Comparison of ENCODE assay signal across 1 cellular context in the genomic region with DNA sequence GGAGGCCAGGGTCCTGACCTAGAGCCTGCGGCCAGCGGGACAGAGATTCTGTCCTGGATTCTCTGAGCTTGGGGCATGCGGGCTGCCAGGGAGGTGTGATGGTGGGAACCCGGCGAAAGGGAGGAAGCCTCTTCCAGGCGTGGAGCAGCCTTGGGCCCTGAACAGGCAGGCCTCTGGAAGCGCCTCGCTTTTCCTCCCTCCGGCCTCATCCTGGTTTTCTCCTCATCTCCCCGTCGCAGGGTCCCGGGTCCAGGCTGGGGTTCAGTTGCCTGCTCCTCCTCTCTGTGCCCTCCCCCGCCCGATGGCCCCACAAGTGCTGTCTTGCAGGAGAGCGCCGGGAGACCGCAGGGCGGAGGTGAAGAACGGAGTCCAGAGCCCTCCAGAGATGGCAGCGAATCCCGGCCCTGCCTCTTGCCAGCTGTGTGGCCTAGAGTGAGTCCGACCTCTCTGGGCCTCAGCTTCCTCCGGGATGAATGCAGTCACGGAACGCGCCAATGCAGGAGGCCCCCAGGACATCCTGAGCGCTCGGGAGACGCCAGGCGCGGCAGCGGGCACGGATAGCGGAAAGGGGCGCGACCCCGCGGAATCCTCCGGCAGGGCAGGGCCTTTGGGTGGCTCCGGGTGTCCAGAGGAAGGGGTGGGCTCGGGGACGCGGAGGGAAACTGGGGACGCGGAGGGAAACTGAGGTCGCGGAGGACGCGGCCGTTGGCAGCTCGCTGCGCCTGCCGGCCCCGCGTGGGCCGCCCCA.
TF ChIP-seq lines count a peak whose summit lies in the region.

No MANE protein-coding gene starts in this region.

TF ChIP-seq in H1, 55 proteins besides CTCF, POLR2A, EP300 and RAD21 (continued from another document):
- no peak for TF ChIP-seq MAFK (IDR thresholded peaks at IDR 0.05; ENCODE audit: low read depth, low read length)
- no peak for TF ChIP-seq SAP30 (IDR thresholded peaks at IDR 0.05; ENCODE audit: insufficient read depth, insufficient replicate concordance, low read length)
- 0 out of 4 replicates have a peak, but pooled peaks of 1 of the 2 experiments have one; percentile 28 for TF ChIP-seq SIN3A (conservative IDR thresholded peaks at IDR 0.05 in 1 of 2, IDR thresholded peaks at IDR 0.05 in 1 of 2; ENCODE audit: low read depth in 1 of 2, low read length in 2 of 2)
- no peak for TF ChIP-seq TAF1 (IDR thresholded peaks at IDR 0.05; ENCODE audit: low read depth, low read length)
- peak; percentile 52 for TF ChIP-seq KDM4A (IDR thresholded peaks at IDR 0.05; ENCODE audit: low read depth, low read length, severe bottlenecking)
- no peak for TF ChIP-seq RNF2 (IDR thresholded peaks at IDR 0.05; ENCODE audit: borderline replicate concordance, low read depth, low read length, missing control alignments, poor library complexity, severe bottlenecking)
- no peak for TF ChIP-seq GTF2F1 (IDR thresholded peaks at IDR 0.05; ENCODE audit: borderline replicate concordance, low read depth, low read length)
- no peak for TF ChIP-seq ATF2 (IDR thresholded peaks at IDR 0.05; ENCODE audit: low read length)
- TF ChIP-seq ASH2L (IDR thresholded peaks at IDR 0.05; ENCODE audit: low read length): peak; percentile 31
- no peak for TF ChIP-seq RFX5 (IDR thresholded peaks at IDR 0.05; ENCODE audit: borderline replicate concordance, low read depth, low read length)
- TF ChIP-seq NRF1 (IDR thresholded peaks at IDR 0.05; ENCODE audit: low read depth, low read length): no peak
- TF ChIP-seq RBBP5 (IDR thresholded peaks at IDR 0.05; ENCODE audit: borderline replicate concordance, low read depth, low read length): 0 out of 2 replicates have a peak, but pooled peaks have one; percentile 36
- TF ChIP-seq CHD2 (IDR thresholded peaks at IDR 0.05; ENCODE audit: low read length): no peak
- TF ChIP-seq TCF12 (IDR thresholded peaks at IDR 0.05; ENCODE audit: low read depth, low read length): no peak
- TF ChIP-seq SIX5 (IDR thresholded peaks at IDR 0.05; ENCODE audit: low read depth, low read length): no peak
- no peak for TF ChIP-seq SP2 (IDR thresholded peaks at IDR 0.05; ENCODE audit: low read length)
- TF ChIP-seq SIRT6 (IDR thresholded peaks at IDR 0.05; ENCODE audit: low read length): no peak
